Comparison of ENCODE assay signal across 19 cellular contexts in genomic region chr10:54002077-54002476, GRCh38.
DNase-seq lines count a peak whose midpoint lies in the region; ATAC-seq and TF ChIP-seq lines count a peak whose summit lies in the region.
"Had no signal": no experiment of that assay in that cellular context is flagged by ENCODE, and none has a peak within 500 bp of the region (broad histone marks: within the 10 kb centered on the region; RNA-seq: fewer than 3 reads in every experiment).

No MANE protein-coding gene starts in this region.

- 78% methylated on average over 1 of the region's 1 CpG for WGBS in mammary epithelial cell (ENCODE audit: low coverage, missing lambda C conversion rate)
- 87% methylated on average over 1 of the region's 1 CpG for WGBS in liver

- TF ChIP-seq EP300 in Ishikawa (IDR thresholded peaks at IDR 0.05; ENCODE audit: borderline replicate concordance) = no peak

- H3K4me3 ChIP-seq in mammary epithelial cell (replicated peaks in 1 of 3; ENCODE audit: insufficient read depth in 1 of 3, low read depth in 2 of 3, low read length in 3 of 3) (no peak overlapping the region), GM23338 (no peak overlapping the region), liver (ENCODE audit: low read depth in 1 of 3, low read length in 3 of 3) (no peak overlapping the region)
- H3K4me3 ChIP-seq: A549; BLaER1 treated with 17β-estradiol and CSF1 and Interleukin-3, amounts not matched to agents 10 nM and 100 nM had no signal

- no peak for ATAC-seq in GM23338
- no peak for ATAC-seq in HG03571 (IDR thresholded peaks at IDR 0.05; ENCODE audit: unreplicated experiment)
- ATAC-seq: A549; CD8-positive, alpha-beta T cell had no signal

- dilution Hi-C loops in mammary epithelial cell (cut with HindIII; ENCODE audit: low sequenced_read_pairs) = no loop called here

- POLR2A ChIA-PET in MCF 10A (lab: Yijun Ruan, JAX) = no interaction called here

- intact Hi-C loops in MCF 10A (cut with micrococcal nuclease) (no loop called here), mammary epithelial cell (cut with micrococcal nuclease) (no loop called here)

- no peaks in the 10 kb centered on the region for H3K9me2 ChIP-seq in GM23338 (ENCODE audit: insufficient read depth)

- H3K27ac ChIP-seq in mammary epithelial cell (ENCODE audit: insufficient read depth, low read depth, low read length) (no peak overlapping the region), GM23338 (ENCODE audit: low read depth) (no peak overlapping the region), liver (ENCODE audit: low read depth in 1 of 2, low read length in 2 of 2) (no peak overlapping the region)
- H3K27ac ChIP-seq: 22Rv1; A549; BLaER1 treated with 17β-estradiol and CSF1 and Interleukin-3, amounts not matched to agents 10 nM and 100 nM; C4-2B had no signal

- H3K79me2 ChIP-seq in mammary epithelial cell (ENCODE audit: insufficient read depth, low read length) (no peaks in the 10 kb centered on the region), GM23338 (replicated peaks; ENCODE audit: insufficient read depth) (no peaks in the 10 kb centered on the region)

- no peak overlapping the region for H3K9ac ChIP-seq in mammary epithelial cell (ENCODE audit: insufficient read depth, low read length)
- H3K9ac ChIP-seq in liver (ENCODE audit: low read depth in 1 of 2, low read length in 2 of 2) = no peak overlapping the region
- H3K9ac ChIP-seq: BLaER1 treated with 17β-estradiol and CSF1 and Interleukin-3, amounts not matched to agents 10 nM and 100 nM had no signal

- H2AFZ ChIP-seq in mammary epithelial cell (ENCODE audit: low read depth, low read length) (no peak overlapping the region), GM23338 (no peak overlapping the region)

- H3K9me3 ChIP-seq in mammary epithelial cell (replicated peaks; ENCODE audit: insufficient read depth, low read length) (no peaks in the 10 kb centered on the region), liver (ENCODE audit: control insufficient read depth in 4 of 4, low read length in 3 of 4) (no peaks in the 10 kb centered on the region)
- H3K9me3 ChIP-seq: A549; BLaER1 treated with 17β-estradiol and CSF1 and Interleukin-3, amounts not matched to agents 10 nM and 100 nM had no signal

- no peaks in the 10 kb centered on the region for H3F3A ChIP-seq in GM23338 (replicated peaks; ENCODE audit: low read depth)

- H3K4me2 ChIP-seq in mammary epithelial cell (ENCODE audit: insufficient read depth, low read depth, low read length) = no peak overlapping the region
- no peak overlapping the region for H3K4me2 ChIP-seq in GM23338
- H3K4me2 ChIP-seq: A549; BLaER1 treated with 17β-estradiol and CSF1 and Interleukin-3, amounts not matched to agents 10 nM and 100 nM had no signal

- in situ Hi-C loops in mammary epithelial cell (cut with MboI; ENCODE audit: low sequenced_read_pairs in 2 of 2) = no loop called here

- H3K36me3 Mint-ChIP-seq in MCF 10A (ENCODE audit: insufficient read depth, unreplicated experiment) = no peaks in the 10 kb centered on the region
- no peaks in the 10 kb centered on the region for H3K36me3 Mint-ChIP-seq in GM23338 (ENCODE audit: low read depth)
- H3K36me3 Mint-ChIP-seq: CD8-positive, alpha-beta T cell had no signal

- H3K27me3 Mint-ChIP-seq in MCF 10A (ENCODE audit: insufficient read depth, unreplicated experiment) (no peaks in the 10 kb centered on the region), GM23338 (ENCODE audit: insufficient read depth, low read depth, poor library complexity) (no peaks in the 10 kb centered on the region)
- H3K27me3 Mint-ChIP-seq: B cell; CD4-positive, alpha-beta T cell had no signal

- no peak for TF ChIP-seq RAD21 in Ishikawa (IDR thresholded peaks at IDR 0.05; ENCODE audit: low read depth)
- no peak for TF ChIP-seq RAD21 in liver (IDR thresholded peaks at IDR 0.05)

- H3K36me3 ChIP-seq in mammary epithelial cell (ENCODE audit: insufficient read depth, low read length) (no peaks in the 10 kb centered on the region), GM23338 (ENCODE audit: insufficient read depth) (no peaks in the 10 kb centered on the region), liver (ENCODE audit: control insufficient read depth in 4 of 4, insufficient read depth in 3 of 4, low read depth in 1 of 4, low read length in 3 of 4) (no peaks in the 10 kb centered on the region)
- H3K36me3 ChIP-seq: BLaER1 treated with 17β-estradiol and CSF1 and Interleukin-3, amounts not matched to agents 10 nM and 100 nM had no signal

- H3K27ac Mint-ChIP-seq in MCF 10A (ENCODE audit: low read depth, unreplicated experiment) = no peak overlapping the region
- no peak overlapping the region for H3K27ac Mint-ChIP-seq in GM23338
- H3K27ac Mint-ChIP-seq: B cell; CD4-positive, alpha-beta T cell; CD8-positive, alpha-beta T cell had no signal

- H3K4me1 ChIP-seq in mammary epithelial cell (ENCODE audit: insufficient read depth, low read length) = no peaks in the 10 kb centered on the region
- H3K4me1 ChIP-seq in GM23338 (ENCODE audit: insufficient read depth) = no peaks in the 10 kb centered on the region
- H3K4me1 ChIP-seq in liver (ENCODE audit: control insufficient read depth in 4 of 4, insufficient read depth in 4 of 4, low read length in 3 of 4) = no peaks in the 10 kb centered on the region
- H3K4me1 ChIP-seq: A549; BLaER1 treated with 17β-estradiol and CSF1 and Interleukin-3, amounts not matched to agents 10 nM and 100 nM had no signal

- H3K4me3 Mint-ChIP-seq in MCF 10A (ENCODE audit: unreplicated experiment) = no peak overlapping the region
- no peak overlapping the region for H3K4me3 Mint-ChIP-seq in GM23338
- H3K4me3 Mint-ChIP-seq: B cell; CD4-positive, alpha-beta T cell; CD8-positive, alpha-beta T cell had no signal

- H3K4me1 Mint-ChIP-seq in MCF 10A (ENCODE audit: insufficient read depth, unreplicated experiment) = no peaks in the 10 kb centered on the region
- no peaks in the 10 kb centered on the region for H3K4me1 Mint-ChIP-seq in GM23338
- H3K4me1 Mint-ChIP-seq: B cell had no signal

- CTCF ChIA-PET in MCF 10A (lab: Yijun Ruan, JAX) = interaction anchor here (1.4 kb wide), 1 partner anchor 1118 kb away, joined by 3 read pairs; no protein-coding TSS in a partner anchor
- CTCF ChIA-PET in mammary epithelial cell (lab: Charles Lee; ENCODE audit: low non-redundant PET) = no interaction called here

- H4K20me1 ChIP-seq in mammary epithelial cell (ENCODE audit: insufficient read depth, low read length) = no peaks in the 10 kb centered on the region
- no peaks in the 10 kb centered on the region for H4K20me1 ChIP-seq in GM23338 (replicated peaks; ENCODE audit: insufficient read depth)
- H4K20me1 ChIP-seq: BLaER1 treated with 17β-estradiol and CSF1 and Interleukin-3, amounts not matched to agents 10 nM and 100 nM had no signal

- TF ChIP-seq CTCF in MCF 10A (IDR thresholded peaks at IDR 0.05; ENCODE audit: unreplicated experiment) (no peak), mammary epithelial cell (conservative IDR thresholded peaks at IDR 0.05 in 1 of 2, IDR thresholded peaks at IDR 0.05 in 1 of 2; ENCODE audit: extremely low read depth in 1 of 2, insufficient read depth in 1 of 2, low read depth in 1 of 2, low read length in 2 of 2) (no peak), GM23338 (conservative IDR thresholded peaks at IDR 0.05; ENCODE audit: low read depth in 2 of 2) (no peak), liver (IDR thresholded peaks at IDR 0.05; ENCODE audit: low read depth, low read length, missing input control) (no peak)

- DNase-seq in MCF 10A (ENCODE audit: unreplicated experiment) = peak; percentile 2
- no peak for DNase-seq in mammary epithelial cell
- no peak for DNase-seq in GM23338 (ENCODE audit: low spot score)
- DNase-seq in islet precursor cell = no peak
- DNase-seq: AML-193; Caco-2; Calu3; CD4-positive, alpha-beta T cell; CD8-positive, alpha-beta T cell; DMS79 treated with DMSO at 0.1 percent for 48 hours; GF-D8 had no signal

- H3K27me3 ChIP-seq in mammary epithelial cell (ENCODE audit: insufficient read depth, low read length) (no peaks in the 10 kb centered on the region), GM23338 (ENCODE audit: insufficient read depth) (no peaks in the 10 kb centered on the region), liver (ENCODE audit: control insufficient read depth in 4 of 4, insufficient read depth in 4 of 4, low read length in 3 of 4) (no peaks in the 10 kb centered on the region)
- H3K27me3 ChIP-seq: BLaER1 treated with 17β-estradiol and CSF1 and Interleukin-3, amounts not matched to agents 10 nM and 100 nM had no signal

- H3K9me3 Mint-ChIP-seq in MCF 10A (ENCODE audit: unreplicated experiment) (no peaks in the 10 kb centered on the region), GM23338 (no peaks in the 10 kb centered on the region)

- no TSS peak for BruUV-seq in MCF 10A (replicated peaks; lab: Mats Ljungman, UMichigan)
- no TSS peak for BruUV-seq in mammary epithelial cell (replicated peaks; lab: Mats Ljungman, UMichigan)

TF ChIP-seq in GM23338, 12 proteins besides CTCF, POLR2A, EP300 and RAD21 (continues in another document):
- TF ChIP-seq CREB1 (CRISPR knock-in tag; IDR thresholded peaks at IDR 0.05; ENCODE audit: low read depth) = no peak
- TF ChIP-seq JUNB (IDR thresholded peaks at IDR 0.05; ENCODE audit: unreplicated experiment) = no peak

TF ChIP-seq in liver, 16 proteins besides CTCF, POLR2A, EP300 and RAD21 (continues in another document):
- TF ChIP-seq YY1 (IDR thresholded peaks at IDR 0.05) (no peak), FOXA2 (IDR thresholded peaks at IDR 0.05) (no peak), TAF1 (conservative IDR thresholded peaks at IDR 0.05) (no peak), NR2F2 (IDR thresholded peaks at IDR 0.05) (no peak)
